1 cellular context compared by ENCODE assay signal in the genomic region with DNA sequence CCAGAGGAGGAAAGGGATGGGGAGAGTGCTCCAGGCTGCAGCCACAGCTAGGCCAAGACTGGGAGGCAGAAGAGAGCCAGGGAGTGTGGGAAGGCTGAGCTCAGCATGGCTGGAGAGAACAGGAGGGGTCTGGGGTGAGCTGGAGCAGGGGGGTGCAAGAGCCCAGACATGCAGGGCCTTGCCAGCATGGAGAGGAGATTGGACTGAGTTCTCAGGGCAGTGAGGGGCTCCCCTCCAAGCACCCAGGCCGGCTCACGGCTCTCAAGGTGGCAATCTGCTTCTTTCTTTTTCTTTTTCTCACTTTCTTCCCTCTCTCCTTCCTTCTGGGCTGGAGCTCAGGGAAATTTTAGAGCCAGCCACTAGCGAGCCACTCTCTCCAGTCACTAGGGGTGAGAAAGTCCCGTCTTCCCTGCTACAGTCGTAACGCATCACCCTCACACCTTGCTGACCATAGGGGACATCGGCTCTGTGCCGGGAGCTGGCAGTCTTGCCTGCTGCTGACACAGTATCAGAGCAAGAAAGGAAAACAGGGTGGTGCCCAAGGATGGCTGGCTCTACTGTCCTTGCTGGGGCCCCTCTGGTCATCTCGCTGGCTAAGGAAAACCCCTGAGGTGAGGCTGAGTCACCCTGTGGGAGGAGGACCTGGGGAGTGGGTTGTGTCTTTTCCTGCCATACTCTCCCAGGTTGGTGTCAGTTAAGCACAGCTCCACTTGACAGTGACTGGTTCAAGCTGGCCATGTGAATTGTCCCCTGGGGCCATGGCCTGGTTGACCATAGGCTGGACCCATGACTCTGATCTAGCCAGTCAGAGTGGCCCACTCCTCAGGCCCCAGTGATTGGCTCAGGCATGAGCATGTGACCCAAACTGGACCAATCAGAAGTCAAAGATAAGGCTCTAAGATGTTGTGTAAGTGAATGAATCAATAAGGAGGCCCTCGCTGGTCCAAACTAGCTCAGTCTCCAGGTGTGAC.
TF ChIP-seq lines count a peak whose summit lies in the region.

No MANE protein-coding gene starts in this region.

TF ChIP-seq in WTC11, 78 proteins besides CTCF, POLR2A, EP300 and RAD21 (continued from another document):
- TF ChIP-seq OVOL2 (CRISPR knock-in tag; IDR thresholded peaks at IDR 0.05; ENCODE audit: borderline replicate concordance) (no peak), NFYB (CRISPR knock-in tag; conservative IDR thresholded peaks at IDR 0.05; ENCODE audit: low read depth) (no peak), HMGA2 (CRISPR knock-in tag; IDR thresholded peaks at IDR 0.05) (no peak), FOXP1 (CRISPR knock-in tag; IDR thresholded peaks at IDR 0.05; ENCODE audit: borderline replicate concordance) (no peak)
- TF ChIP-seq, protein P1, sequence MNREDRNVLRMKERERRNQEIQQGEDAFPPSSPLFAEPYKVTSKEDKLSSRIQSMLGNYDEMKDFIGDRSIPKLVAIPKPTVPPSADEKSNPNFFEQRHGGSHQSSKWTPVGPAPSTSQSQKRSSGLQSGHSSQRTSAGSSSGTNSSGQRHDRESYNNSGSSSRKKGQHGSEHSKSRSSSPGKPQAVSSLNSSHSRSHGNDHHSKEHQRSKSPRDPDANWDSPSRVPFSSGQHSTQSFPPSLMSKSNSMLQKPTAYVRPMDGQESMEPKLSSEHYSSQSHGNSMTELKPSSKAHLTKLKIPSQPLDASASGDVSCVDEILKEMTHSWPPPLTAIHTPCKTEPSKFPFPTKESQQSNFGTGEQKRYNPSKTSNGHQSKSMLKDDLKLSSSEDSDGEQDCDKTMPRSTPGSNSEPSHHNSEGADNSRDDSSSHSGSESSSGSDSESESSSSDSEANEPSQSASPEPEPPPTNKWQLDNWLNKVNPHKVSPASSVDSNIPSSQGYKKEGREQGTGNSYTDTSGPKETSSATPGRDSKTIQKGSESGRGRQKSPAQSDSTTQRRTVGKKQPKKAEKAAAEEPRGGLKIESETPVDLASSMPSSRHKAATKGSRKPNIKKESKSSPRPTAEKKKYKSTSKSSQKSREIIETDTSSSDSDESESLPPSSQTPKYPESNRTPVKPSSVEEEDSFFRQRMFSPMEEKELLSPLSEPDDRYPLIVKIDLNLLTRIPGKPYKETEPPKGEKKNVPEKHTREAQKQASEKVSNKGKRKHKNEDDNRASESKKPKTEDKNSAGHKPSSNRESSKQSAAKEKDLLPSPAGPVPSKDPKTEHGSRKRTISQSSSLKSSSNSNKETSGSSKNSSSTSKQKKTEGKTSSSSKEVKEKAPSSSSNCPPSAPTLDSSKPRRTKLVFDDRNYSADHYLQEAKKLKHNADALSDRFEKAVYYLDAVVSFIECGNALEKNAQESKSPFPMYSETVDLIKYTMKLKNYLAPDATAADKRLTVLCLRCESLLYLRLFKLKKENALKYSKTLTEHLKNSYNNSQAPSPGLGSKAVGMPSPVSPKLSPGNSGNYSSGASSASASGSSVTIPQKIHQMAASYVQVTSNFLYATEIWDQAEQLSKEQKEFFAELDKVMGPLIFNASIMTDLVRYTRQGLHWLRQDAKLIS (CRISPR knock-in tag; IDR thresholded peaks at IDR 0.05; ENCODE audit: borderline replicate concordance) = no peak
- TF ChIP-seq, protein P2, sequence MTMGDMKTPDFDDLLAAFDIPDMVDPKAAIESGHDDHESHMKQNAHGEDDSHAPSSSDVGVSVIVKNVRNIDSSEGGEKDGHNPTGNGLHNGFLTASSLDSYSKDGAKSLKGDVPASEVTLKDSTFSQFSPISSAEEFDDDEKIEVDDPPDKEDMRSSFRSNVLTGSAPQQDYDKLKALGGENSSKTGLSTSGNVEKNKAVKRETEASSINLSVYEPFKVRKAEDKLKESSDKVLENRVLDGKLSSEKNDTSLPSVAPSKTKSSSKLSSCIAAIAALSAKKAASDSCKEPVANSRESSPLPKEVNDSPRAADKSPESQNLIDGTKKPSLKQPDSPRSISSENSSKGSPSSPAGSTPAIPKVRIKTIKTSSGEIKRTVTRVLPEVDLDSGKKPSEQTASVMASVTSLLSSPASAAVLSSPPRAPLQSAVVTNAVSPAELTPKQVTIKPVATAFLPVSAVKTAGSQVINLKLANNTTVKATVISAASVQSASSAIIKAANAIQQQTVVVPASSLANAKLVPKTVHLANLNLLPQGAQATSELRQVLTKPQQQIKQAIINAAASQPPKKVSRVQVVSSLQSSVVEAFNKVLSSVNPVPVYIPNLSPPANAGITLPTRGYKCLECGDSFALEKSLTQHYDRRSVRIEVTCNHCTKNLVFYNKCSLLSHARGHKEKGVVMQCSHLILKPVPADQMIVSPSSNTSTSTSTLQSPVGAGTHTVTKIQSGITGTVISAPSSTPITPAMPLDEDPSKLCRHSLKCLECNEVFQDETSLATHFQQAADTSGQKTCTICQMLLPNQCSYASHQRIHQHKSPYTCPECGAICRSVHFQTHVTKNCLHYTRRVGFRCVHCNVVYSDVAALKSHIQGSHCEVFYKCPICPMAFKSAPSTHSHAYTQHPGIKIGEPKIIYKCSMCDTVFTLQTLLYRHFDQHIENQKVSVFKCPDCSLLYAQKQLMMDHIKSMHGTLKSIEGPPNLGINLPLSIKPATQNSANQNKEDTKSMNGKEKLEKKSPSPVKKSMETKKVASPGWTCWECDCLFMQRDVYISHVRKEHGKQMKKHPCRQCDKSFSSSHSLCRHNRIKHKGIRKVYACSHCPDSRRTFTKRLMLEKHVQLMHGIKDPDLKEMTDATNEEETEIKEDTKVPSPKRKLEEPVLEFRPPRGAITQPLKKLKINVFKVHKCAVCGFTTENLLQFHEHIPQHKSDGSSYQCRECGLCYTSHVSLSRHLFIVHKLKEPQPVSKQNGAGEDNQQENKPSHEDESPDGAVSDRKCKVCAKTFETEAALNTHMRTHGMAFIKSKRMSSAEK (CRISPR knock-in tag; IDR thresholded peaks at IDR 0.05; ENCODE audit: borderline replicate concordance) = no peak
- TF ChIP-seq, protein P3, sequence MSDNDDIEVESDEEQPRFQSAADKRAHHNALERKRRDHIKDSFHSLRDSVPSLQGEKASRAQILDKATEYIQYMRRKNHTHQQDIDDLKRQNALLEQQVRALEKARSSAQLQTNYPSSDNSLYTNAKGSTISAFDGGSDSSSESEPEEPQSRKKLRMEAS (CRISPR knock-in tag; IDR thresholded peaks at IDR 0.05) = no peak
